9 cellular contexts compared by ENCODE assay signal in the genomic region with DNA sequence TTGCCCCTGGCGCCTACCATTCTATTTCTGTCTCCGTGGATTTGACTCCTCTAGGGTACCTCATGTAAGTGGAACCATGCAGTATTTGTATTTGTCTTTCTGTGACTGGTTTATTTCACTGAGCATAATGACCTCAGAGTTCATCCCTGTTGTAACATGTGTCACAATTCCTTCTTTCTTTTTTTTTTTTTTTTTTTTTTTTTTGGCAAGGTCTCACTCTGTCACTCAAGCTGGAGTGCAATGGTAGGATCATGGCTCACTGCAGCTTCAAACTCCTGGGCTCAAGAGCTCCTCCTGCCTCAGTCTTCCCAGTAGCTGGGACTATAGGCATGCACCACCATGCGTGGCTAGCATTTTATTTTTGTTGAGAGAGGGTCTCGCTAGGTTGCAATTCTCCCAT.
"Had no signal": no experiment of that assay in that cellular context is flagged by ENCODE, and none has a peak within 500 bp of the region (broad histone marks: within the 10 kb centered on the region; RNA-seq: fewer than 3 reads in every experiment).

No MANE protein-coding gene starts in this region.

- H3K9me3 Mint-ChIP-seq: HFFc6, IgD-negative memory B cell had no signal

- H3K27ac Mint-ChIP-seq: HFFc6 had no signal

- H3K4me1 ChIP-seq: HAP-1 had no signal

- DNase-seq: GM23248, GOT3, H7, HFFc6 had no signal

- H3K4me3 Mint-ChIP-seq: HFFc6, IgD-negative memory B cell had no signal

- H3K4me3 ChIP-seq: GM23248, HAP-1 had no signal

- H3K4me1 Mint-ChIP-seq: IgD-negative memory B cell had no signal

- ATAC-seq: HCT116, HepG2 had no signal

- H3K9me3 ChIP-seq: HAP-1 had no signal

- H3K27ac ChIP-seq: GM23248, HL-60 had no signal

- H3K36me3 ChIP-seq: HAP-1 had no signal

- H3K9ac ChIP-seq: GM23248 had no signal
